ENCODE assay signal across 34 cellular contexts in genomic region chr20:20720158-20720557, GRCh38.
"Had no signal": no experiment of that assay in that cellular context is flagged by ENCODE, and none has a peak within 500 bp of the region (broad histone marks: within the 10 kb centered on the region; RNA-seq: fewer than 3 reads in every experiment).

No MANE protein-coding gene starts in this region.

- H3K9me3 ChIP-seq: MG63 had no signal

- H3K27me3 ChIP-seq: MG63 had no signal

- H3K9ac ChIP-seq: KMS-11 had no signal

- DNase-seq: Karpas-422, Kasumi-1, MG63, MM.1S, MV-4-11, NCI-H1048, NCI-H1092, NCI-H1092 treated with DMSO at 0.1 percent for 48 hours, NCI-H1105, NCI-H1105 treated with DMSO at 0.1 percent for 48 hours, NCI-H1417 treated with DMSO at 0.1 percent for 48 hours, NCI-H1436, NCI-H1436 treated with DMSO at 0.1 percent for 48 hours, NCI-H146, NCI-H1694, NCI-H1694 treated with DMSO at 0.1 percent for 48 hours, NCI-H187, NCI-H187 treated with DMSO at 0.1 percent for 48 hours, NCI-H1930, NCI-H2029, NCI-H2029 treated with DMSO at 0.1 percent for 48 hours, NCI-H2081, NCI-H2081 treated with DMSO at 0.1 percent for 48 hours, NCI-H2107, NCI-H2171, NCI-H2171 treated with DMSO at 0.1 percent for 48 hours, NCI-H2227 treated with DMSO at 0.1 percent for 48 hours, NCI-H226, NCI-H345, NCI-H446, NCI-H446 treated with DMSO at 0.1 percent for 48 hours, NCI-H510A, NCI-H510A treated with DMSO at 0.1 percent for 48 hours had no signal

- H3K36me3 ChIP-seq: MG63 had no signal

- H3K27ac ChIP-seq: KMS-11 had no signal

- H3K4me2 ChIP-seq: KMS-11 had no signal

- H3K4me3 ChIP-seq: MG63 had no signal
